ENCODE assay signal across 1 cellular context in the genomic region with DNA sequence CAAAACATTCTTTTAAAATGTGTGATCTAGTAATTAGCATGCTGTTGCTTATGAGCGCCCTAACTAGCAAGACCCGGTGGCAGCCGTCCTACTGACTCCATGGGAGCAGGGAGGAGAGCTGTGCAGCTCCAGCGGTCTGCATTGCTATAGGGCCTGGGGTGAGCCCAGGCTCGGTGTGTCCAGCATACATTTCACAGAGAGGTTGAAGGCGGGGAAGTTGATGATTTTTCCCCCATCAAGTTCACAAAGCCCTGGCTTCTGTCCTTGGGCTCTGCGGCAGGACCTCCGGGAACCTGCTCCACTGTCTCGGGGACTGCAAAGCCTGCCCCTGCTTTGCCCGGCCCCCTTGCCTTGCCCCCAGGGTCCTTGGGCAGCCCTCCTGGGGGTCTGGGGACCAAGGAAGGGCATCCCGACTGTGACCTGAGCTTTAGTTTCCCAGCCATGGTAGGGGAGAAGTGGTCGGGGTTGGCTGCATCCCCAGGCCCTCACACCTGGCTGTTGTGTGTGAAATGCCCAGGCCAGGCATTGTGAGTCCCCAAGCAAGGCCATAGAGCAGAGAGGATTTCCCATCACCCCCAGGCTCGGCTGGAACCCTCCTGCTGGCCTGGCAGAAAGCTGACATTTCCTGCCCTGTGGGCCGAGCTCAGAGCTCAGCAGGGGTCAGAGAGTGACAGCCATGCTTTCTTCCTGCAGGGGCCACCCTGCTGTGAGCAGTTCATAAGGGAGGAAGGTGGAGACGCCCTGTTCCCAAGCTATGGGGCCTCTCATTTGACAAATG.
TF ChIP-seq lines count a peak whose summit lies in the region.

No MANE protein-coding gene starts in this region.

TF ChIP-seq in K562, 482 proteins besides CTCF, POLR2A, EP300 and RAD21:
- TF ChIP-seq, protein P1, sequence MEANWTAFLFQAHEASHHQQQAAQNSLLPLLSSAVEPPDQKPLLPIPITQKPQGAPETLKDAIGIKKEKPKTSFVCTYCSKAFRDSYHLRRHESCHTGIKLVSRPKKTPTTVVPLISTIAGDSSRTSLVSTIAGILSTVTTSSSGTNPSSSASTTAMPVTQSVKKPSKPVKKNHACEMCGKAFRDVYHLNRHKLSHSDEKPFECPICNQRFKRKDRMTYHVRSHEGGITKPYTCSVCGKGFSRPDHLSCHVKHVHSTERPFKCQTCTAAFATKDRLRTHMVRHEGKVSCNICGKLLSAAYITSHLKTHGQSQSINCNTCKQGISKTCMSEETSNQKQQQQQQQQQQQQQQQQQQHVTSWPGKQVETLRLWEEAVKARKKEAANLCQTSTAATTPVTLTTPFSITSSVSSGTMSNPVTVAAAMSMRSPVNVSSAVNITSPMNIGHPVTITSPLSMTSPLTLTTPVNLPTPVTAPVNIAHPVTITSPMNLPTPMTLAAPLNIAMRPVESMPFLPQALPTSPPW (CRISPR knock-in tag; IDR thresholded peaks at IDR 0.05), result no peak
- no peak for TF ChIP-seq ZNF224 (CRISPR knock-in tag; IDR thresholded peaks at IDR 0.05)
TF ChIP-seq in K562: peak in this region for 0.
